8 cellular contexts compared by ENCODE assay signal in the genomic region with DNA sequence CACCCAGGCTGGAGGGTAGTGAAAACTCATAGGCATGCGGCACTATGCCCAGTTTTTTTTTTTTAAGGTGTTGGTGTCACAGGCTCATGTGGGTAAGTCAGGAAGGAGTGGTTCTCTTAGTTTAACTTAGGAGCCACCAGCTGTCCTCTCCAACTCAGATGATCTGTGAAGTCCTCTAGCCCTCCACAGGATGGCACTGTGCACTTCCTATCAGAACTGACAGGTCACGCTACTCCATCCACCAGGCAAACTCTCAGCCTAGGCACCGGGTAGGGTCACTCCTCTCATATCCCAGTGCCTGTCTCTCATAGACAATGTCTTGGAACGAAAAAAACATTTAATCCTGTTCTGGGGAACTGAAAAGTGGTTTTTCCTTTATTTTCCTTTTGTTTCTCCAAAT. TPM values are rescaled to one million over a fixed set of nuclear protein-coding genes. Genes with fewer than 3 reads are reported as not detected.
DNase-seq lines count a peak whose midpoint lies in the region; ATAC-seq, FAIRE-seq and TF ChIP-seq lines count a peak whose summit lies in the region.

No MANE protein-coding gene starts in this region.

- H3K27me3 ChIP-seq in WERI-Rb-1 (ENCODE audit: insufficient read depth, low read depth, severe bottlenecking) (no peaks in the 10 kb centered on the region), dorsolateral prefrontal cortex (no peaks in the 10 kb centered on the region)

- FAIRE-seq in HTR-8/SVneo (lab: Jason Lieb, UNC): no peak

- intact Hi-C loops in dorsolateral prefrontal cortex (cut with DNase I): loop anchor here (1.0 to 10.0 kb wide), 4 partner anchors 45 to 239 kb away; a partner anchor contains a TSS

- ATAC-seq in omental fat pad (ENCODE audit: low FRiP score) (no peak), HG03095 (IDR thresholded peaks at IDR 0.05; ENCODE audit: unreplicated experiment) (no peak), HG03280 (IDR thresholded peaks at IDR 0.05; ENCODE audit: unreplicated experiment) (no peak)

- no peaks in the 10 kb centered on the region for H3K9me3 ChIP-seq in WERI-Rb-1 (ENCODE audit: severe bottlenecking)

- DNase-seq in DMS53 (lab: John Stamatoyannopoulos, UW) (peak; percentile 64), HTR-8/SVneo (ENCODE audit: insufficient read length, low spot score) (peak; percentile 40), WERI-Rb-1 (peak; percentile 43), dorsolateral prefrontal cortex (peak in 6 of 10 donors; percentile 14 to 59 (median 54)), middle frontal gyrus (ENCODE audit: extremely low spot score, low spot score) (peak; percentile 24), omental fat pad (ENCODE audit: low spot score) (no peak)

- TF ChIP-seq CTCF in WERI-Rb-1 (IDR thresholded peaks at IDR 0.05; ENCODE audit: low read depth, low read length) (peak; percentile 74), dorsolateral prefrontal cortex (IDR thresholded peaks at IDR 0.05 in 54 of 56, conservative IDR thresholded peaks at IDR 0.05 in 2 of 56; ENCODE audit: low read depth in 1 of 56, partially characterized antibody in 56 of 56) (peak in 55 of 56 donors; percentile 13 to 84 (median 66)), omental fat pad (IDR thresholded peaks at IDR 0.05) (no peak)

- peaks cover 96% of the 10 kb centered on the region for H3K36me3 ChIP-seq in WERI-Rb-1

- H3K27ac ChIP-seq in WERI-Rb-1 (no peak overlapping the region), dorsolateral prefrontal cortex (peak overlapping the region in 15 of 59 donors; percentile 0 to 57 (median 27))

- H3K4me3 ChIP-seq in WERI-Rb-1 (ENCODE audit: low read depth, low read length): no peak overlapping the region
- H3K4me3 ChIP-seq in dorsolateral prefrontal cortex: no peak overlapping the region

RNA-seq across cellular contexts. Expression of a gene that starts 16.5 kb away (rescaled TPM):
- total RNA-seq in dorsolateral prefrontal cortex (100 to 1,000 TPM; 135 to 252 (median 182) TPM), omental fat pad (10 to 100 TPM; 58.2 to 90.0 (median 82.2) TPM)

RNA-seq across cellular contexts. Expression of a gene that starts 46.4 kb away (rescaled TPM):
- total RNA-seq in dorsolateral prefrontal cortex: 1 to 10 TPM in 104 of 120 experiments, under 1 TPM in 13, not detected in 3; 0.52 to 7.6 (median 2.4) TPM
- total RNA-seq in omental fat pad: 10 to 100 TPM in 1 of 4 donors, 1 to 10 TPM in 2, not detected in 1; 3.8 to 10.2 (median 7.1) TPM

Comparison
In these comparisons a context has a peak if more than half of its experiments do, and no peak if none do; other contexts are left out.
1. CTCF ChIP-seq: peak in WERI-Rb-1 (single experiment) and dorsolateral prefrontal cortex (55 of 56); none in omental fat pad (0 of 3).